15 cellular contexts compared by ENCODE assay signal in the genomic region with DNA sequence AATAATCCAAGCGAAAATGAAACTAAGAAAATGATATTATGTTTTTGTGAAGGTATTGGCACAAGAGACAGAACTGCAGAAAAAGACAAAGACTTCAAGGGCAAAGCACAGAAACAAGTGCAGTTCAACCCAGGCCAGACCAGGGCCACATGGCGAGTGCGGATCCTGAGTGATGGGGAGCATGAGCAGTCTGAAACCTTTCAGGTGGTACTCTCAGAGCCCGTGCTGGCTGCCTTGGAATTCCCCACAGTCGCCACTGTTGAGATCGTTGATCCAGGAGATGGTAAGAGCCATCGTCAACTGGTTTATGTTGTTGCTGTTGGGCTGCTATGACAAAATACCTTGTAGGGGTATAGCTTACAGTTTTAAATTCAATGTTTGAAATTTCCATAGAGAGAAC.
DNase-seq lines count a peak whose midpoint lies in the region; ATAC-seq, FAIRE-seq and TF ChIP-seq lines count a peak whose summit lies in the region.
"Had no signal": no experiment of that assay in that cellular context is flagged by ENCODE, and none has a peak within 500 bp of the region (broad histone marks: within the 10 kb centered on the region; RNA-seq: fewer than 3 reads in every experiment).

No MANE protein-coding gene starts in this region.

- H3K4me3 Mint-ChIP-seq in Caco-2 (ENCODE audit: unreplicated experiment), result no peak overlapping the region
- H3K4me3 Mint-ChIP-seq: CD14-positive monocyte; CD8-positive, alpha-beta T cell; H9 had no signal

- BruUV-seq in HepG2 (replicated peaks; lab: Mats Ljungman, UMichigan) (no TSS peak), PC-9 (replicated peaks; lab: Mats Ljungman, UMichigan) (no TSS peak), Caco-2 (replicated peaks; lab: Mats Ljungman, UMichigan) (no TSS peak)

- TF ChIP-seq POLR2A in HepG2 (IDR thresholded peaks at IDR 0.05; ENCODE audit: insufficient read depth in 1 of 2, low read depth in 2 of 2, low read length in 2 of 2), result no peak
- TF ChIP-seq POLR2A in right lobe of liver (IDR thresholded peaks at IDR 0.05), result no peak

- ATAC-seq in HepG2 (no peak), right lobe of liver (no peak)
- ATAC-seq: CD8-positive, alpha-beta T cell had no signal

- no peak for FAIRE-seq in HepG2 (lab: Jason Lieb, UNC)

- peaks cover 6% of the 10 kb centered on the region for H3K4me1 Mint-ChIP-seq in Caco-2 (ENCODE audit: low read depth, unreplicated experiment)
- H3K4me1 Mint-ChIP-seq: CD14-positive monocyte had no signal

- 16% methylated on average over 7 of the region's 7 CpGs for WGBS in HepG2 (ENCODE audit: low lambda C conversion rate)
- 86% methylated on average over 7 of the region's 7 CpGs for WGBS in right lobe of liver (ENCODE audit: insufficient coverage, low coverage, low lambda C conversion rate, missing lambda C conversion rate)

- H2AFZ ChIP-seq in HepG2 (ENCODE audit: low read length) (no peak overlapping the region), KMS-11 (ENCODE audit: low read depth) (no peak overlapping the region), PC-9 (no peak overlapping the region), osteoblast (ENCODE audit: low read length) (peak overlapping the region; percentile 3)

- peaks cover 47% of the 10 kb centered on the region for H3K36me3 Mint-ChIP-seq in Caco-2 (ENCODE audit: insufficient read depth, unreplicated experiment)
- H3K36me3 Mint-ChIP-seq: CD14-positive monocyte; CD8-positive, alpha-beta T cell had no signal

- H3K27me3 Mint-ChIP-seq in Caco-2 (ENCODE audit: insufficient read depth, unreplicated experiment), result no peaks in the 10 kb centered on the region

- no peak for TF ChIP-seq EP300 in HepG2 (IDR thresholded peaks at IDR 0.05; ENCODE audit: low read depth in 2 of 2, low read length in 2 of 2)
- no peak for TF ChIP-seq EP300 in HepG2 (CRISPR knock-in tag; IDR thresholded peaks at IDR 0.05; ENCODE audit: borderline replicate concordance)

- H3K9me3 ChIP-seq in HepG2 (ENCODE audit: low read length) (no peaks in the 10 kb centered on the region), right lobe of liver (no peaks in the 10 kb centered on the region), PC-9 (ENCODE audit: insufficient read depth, low read depth) (no peaks in the 10 kb centered on the region), osteoblast (ENCODE audit: low read depth, low read length) (no peaks in the 10 kb centered on the region), Caco-2 (no peaks in the 10 kb centered on the region)

- H3K27me3 ChIP-seq in HepG2 (ENCODE audit: control insufficient read depth in 1 of 2, insufficient read depth in 2 of 2, low read length in 2 of 2) (no peaks in the 10 kb centered on the region), right lobe of liver (no peaks in the 10 kb centered on the region), KMS-11 (ENCODE audit: insufficient read depth, low read depth) (no peaks in the 10 kb centered on the region), PC-9 (ENCODE audit: insufficient read depth, low read depth) (no peaks in the 10 kb centered on the region), osteoblast (ENCODE audit: insufficient read depth, low read length) (no peaks in the 10 kb centered on the region), Caco-2 (replicated peaks; ENCODE audit: control insufficient read depth, insufficient read depth, low read length) (no peaks in the 10 kb centered on the region)

- no peak overlapping the region for H3K27ac ChIP-seq in HepG2 (ENCODE audit: extremely low read length, insufficient read depth, low read length)
- H3K27ac ChIP-seq in right lobe of liver, result no peak overlapping the region
- peak overlapping the region; percentile 58 for H3K27ac ChIP-seq in KMS-11
- H3K27ac ChIP-seq in PC-9, result no peak overlapping the region
- H3K27ac ChIP-seq in osteoblast (ENCODE audit: low read depth, low read length), result no peak overlapping the region

- H3K4me1 ChIP-seq in HepG2 (ENCODE audit: insufficient read depth, low read length) (no peaks in the 10 kb centered on the region), right lobe of liver (peaks cover 0 to 4% (median 0%) of the 10 kb centered on the region in 4 donors), KMS-11 (ENCODE audit: low read depth, poor library complexity, severe bottlenecking) (peaks cover 13% of the 10 kb centered on the region), PC-9 (replicated peaks; ENCODE audit: insufficient read depth) (no peaks in the 10 kb centered on the region), osteoblast (ENCODE audit: insufficient read depth, low read length) (no peaks in the 10 kb centered on the region), Caco-2 (no peaks in the 10 kb centered on the region)

- no peaks in the 10 kb centered on the region for H3K36me3 ChIP-seq in HepG2 (replicated peaks in 1 of 2; ENCODE audit: control insufficient read depth in 1 of 2, insufficient read depth in 2 of 2, low read length in 2 of 2)
- H3K36me3 ChIP-seq in right lobe of liver, result no peaks in the 10 kb centered on the region
- no peaks in the 10 kb centered on the region for H3K36me3 ChIP-seq in KMS-11 (ENCODE audit: insufficient read depth)
- H3K36me3 ChIP-seq in PC-9 (ENCODE audit: low read depth), result no peaks in the 10 kb centered on the region
- H3K36me3 ChIP-seq in osteoblast (ENCODE audit: insufficient read depth, low read length), result no peaks in the 10 kb centered on the region
- H3K36me3 ChIP-seq in Caco-2 (ENCODE audit: control insufficient read depth, insufficient read depth, low read length), result no peaks in the 10 kb centered on the region

- CTCF ChIA-PET in HepG2 (lab: Yijun Ruan, JAX; ENCODE audit: low intra/inter-chr PET ratio, low total read pairs), result no interaction called here
- CTCF ChIA-PET in PC-9 (lab: Charles Lee), result no interaction called here
- CTCF ChIA-PET in Caco-2 (lab: Charles Lee), result no interaction called here

- TF ChIP-seq RAD21 in HepG2 (CRISPR knock-in tag; IDR thresholded peaks at IDR 0.05), result no peak

- H3K4me3 ChIP-seq in HepG2 (replicated peaks in 1 of 3; ENCODE audit: insufficient read depth in 1 of 3, low read depth in 2 of 3, low read length in 3 of 3) (no peak overlapping the region), right lobe of liver (no peak overlapping the region), KMS-11 (IDR thresholded peaks at IDR 0.05; ENCODE audit: insufficient read depth, low read depth, low read length) (no peak overlapping the region), PC-9 (no peak overlapping the region), osteoblast (ENCODE audit: insufficient read depth, low read length) (peak overlapping the region; percentile 6), Caco-2 (ENCODE audit: low read depth, low read length) (no peak overlapping the region)

- in situ Hi-C loops in HepG2 (cut with HindIII; ENCODE audit: extremely low pct_ligation_motif_present, low pct_unique_long_range_greater_than_20kb), result no loop called here

- H3K9me3 Mint-ChIP-seq in Caco-2 (ENCODE audit: unreplicated experiment), result no peaks in the 10 kb centered on the region
- H3K9me3 Mint-ChIP-seq: CD8-positive, alpha-beta T cell had no signal

- H3K27ac Mint-ChIP-seq in Caco-2 (ENCODE audit: unreplicated experiment), result no peak overlapping the region
- H3K27ac Mint-ChIP-seq: CD14-positive monocyte; CD8-positive, alpha-beta T cell had no signal

- POLR2A ChIA-PET in HepG2 (lab: Yijun Ruan, JAX), result no interaction called here
- POLR2A ChIA-PET in PC-9 (lab: Charles Lee; ENCODE audit: unreplicated experiment), result no interaction called here
- POLR2A ChIA-PET in Caco-2 (lab: Charles Lee), result no interaction called here

- H3K4me2 ChIP-seq in HepG2 (ENCODE audit: low read depth, low read length), result 0 out of 2 replicates have a peak overlapping the region, but pooled peaks have one; percentile 18
- peak overlapping the region; percentile 10; the same call in 1 of the 2 replicates for H3K4me2 ChIP-seq in KMS-11
- peak overlapping the region; percentile 30 for H3K4me2 ChIP-seq in PC-9
- peak overlapping the region; percentile 18 for H3K4me2 ChIP-seq in osteoblast (ENCODE audit: insufficient read depth, low read length)

- no peaks in the 10 kb centered on the region for H4K20me1 ChIP-seq in HepG2 (ENCODE audit: insufficient read depth, low read length)
- H4K20me1 ChIP-seq in KMS-11 (ENCODE audit: insufficient read depth), result no peaks in the 10 kb centered on the region
- H4K20me1 ChIP-seq in PC-9 (ENCODE audit: insufficient read depth), result no peaks in the 10 kb centered on the region
- H4K20me1 ChIP-seq in osteoblast (ENCODE audit: insufficient read depth, low read length), result no peaks in the 10 kb centered on the region

- no peak for TF ChIP-seq CTCF in HepG2 (CRISPR knock-in tag; IDR thresholded peaks at IDR 0.05)
- no peak for TF ChIP-seq CTCF in right lobe of liver (IDR thresholded peaks at IDR 0.05)
- TF ChIP-seq CTCF in KMS-11 (conservative IDR thresholded peaks at IDR 0.05; ENCODE audit: low read depth, low read length), result no peak
- no peak for TF ChIP-seq CTCF in PC-9 (conservative IDR thresholded peaks at IDR 0.05)
- no peak for TF ChIP-seq CTCF in osteoblast (IDR thresholded peaks at IDR 0.05; ENCODE audit: extremely low read depth, low read depth, low read length)
- TF ChIP-seq CTCF in Caco-2 (IDR thresholded peaks at IDR 0.05; ENCODE audit: insufficient read depth in 1 of 2, low read depth in 1 of 2, low read length in 1 of 2, severe bottlenecking in 1 of 2, unreplicated experiment in 1 of 2), result no peak

- DNase-seq in HepG2 (ENCODE audit: low spot score) (no peak), right lobe of liver (no peak), PC-9 (no peak), osteoblast (ENCODE audit: insufficient read length, low spot score, missing footprints) (no peak), NCI-H524 (lab: John Stamatoyannopoulos, UW) (no peak), Caco-2 (no peak), epidermal melanocyte (ENCODE audit: insufficient read length, low spot score) (no peak)
- DNase-seq: 8988T; CD8-positive, alpha-beta T cell; DMS53; GF-D8; GOT3; H9 had no signal

- no peaks in the 10 kb centered on the region for H3K9me2 ChIP-seq in PC-9 (ENCODE audit: insufficient read depth)

- no peaks in the 10 kb centered on the region for H3F3A ChIP-seq in PC-9 (ENCODE audit: insufficient read depth, low read depth)

- H3K79me2 ChIP-seq in HepG2 (ENCODE audit: insufficient read depth, low read length) (no peaks in the 10 kb centered on the region), KMS-11 (ENCODE audit: insufficient read depth, low read depth) (no peaks in the 10 kb centered on the region), PC-9 (ENCODE audit: low read depth) (no peaks in the 10 kb centered on the region), osteoblast (ENCODE audit: insufficient read depth, low read length) (no peaks in the 10 kb centered on the region)

- no peak overlapping the region for H3K9ac ChIP-seq in HepG2 (ENCODE audit: insufficient read depth, low read depth, low read length)
- H3K9ac ChIP-seq in KMS-11, result no peak overlapping the region

- intact Hi-C loops in HepG2 (cut with micrococcal nuclease; ENCODE audit: unreplicated experiment), result no loop called here
- intact Hi-C loops in right lobe of liver (cut with DNase I), result no loop called here
- intact Hi-C loops in PC-9 (cut with micrococcal nuclease; ENCODE audit: unreplicated experiment), result loop anchor here (10.0 kb wide), 1 partner anchor 145 kb away; no protein-coding TSS in a partner anchor
- intact Hi-C loops in Caco-2 (cut with micrococcal nuclease; ENCODE audit: unreplicated experiment), result no loop called here

TF ChIP-seq in HepG2, 621 proteins besides CTCF, POLR2A, EP300 and RAD21 (continues in another document):
- TF ChIP-seq MBNL3 (CRISPR knock-in tag; conservative IDR thresholded peaks at IDR 0.05), result no peak
- TF ChIP-seq ZFP62 (CRISPR knock-in tag; IDR thresholded peaks at IDR 0.05), result no peak
